In the genomic region with DNA sequence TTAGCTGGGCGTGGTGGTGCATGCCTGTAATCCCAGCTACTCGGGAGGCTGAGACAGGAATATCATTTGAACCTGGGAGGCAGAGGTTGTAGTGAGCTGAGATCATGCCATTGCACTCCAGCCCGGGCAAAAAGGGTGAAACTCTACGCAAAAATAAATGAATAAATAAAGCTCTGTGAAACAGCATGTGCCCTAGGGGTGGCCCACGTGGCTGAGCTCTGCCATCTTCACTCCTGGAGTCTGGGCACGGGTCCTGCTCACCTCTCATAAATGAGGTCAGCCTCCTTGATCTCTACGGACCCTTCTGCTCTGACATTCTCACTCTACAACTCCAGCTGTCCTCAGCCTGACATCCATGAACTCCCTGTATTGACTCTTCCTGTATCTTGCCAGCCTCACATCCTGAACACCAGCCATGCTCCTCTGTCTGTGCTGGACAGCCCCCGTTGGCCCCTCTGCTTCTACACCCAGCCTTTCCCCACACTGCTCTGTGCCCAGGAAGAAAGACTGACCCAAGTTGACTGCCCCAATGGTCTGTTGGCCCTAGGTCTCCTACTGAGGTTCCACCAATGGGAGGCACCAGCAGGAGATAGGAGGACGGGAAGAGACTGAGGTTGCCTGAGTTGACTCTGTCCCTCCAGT, we compare ENCODE assay signal across 31 cellular contexts. TPM values are rescaled to one million over a fixed set of nuclear protein-coding genes. Genes with fewer than 3 reads are reported as not detected.
"Had no signal": no experiment of that assay in that cellular context is flagged by ENCODE, and none has a peak within 500 bp of the region (broad histone marks: within the 10 kb centered on the region; RNA-seq: fewer than 3 reads in every experiment).

No MANE protein-coding gene starts in this region.

- ATAC-seq: activated CD8-positive, alpha-beta T cell treated with anti-CD3 and anti-CD28 coated beads for 36 hours; activated T-cell treated with anti-CD3 and anti-CD28 coated beads, Interleukin-2, amount 50 U/mL, for 4 hours; activated T-helper 17 cell treated with anti-CD3 and anti-CD28 coated beads, Interleukin-2, amount 50 U/mL, for 72 hours; effector memory CD8-positive, alpha-beta T cell had no signal

- FAIRE-seq: astrocyte, bronchial epithelial cell, endothelial cell of umbilical vein, frontal cortex had no signal

- DNase-seq: activated CD4-positive, alpha-beta T cell treated with anti-CD3 and anti-CD28 coated beads for 1 hour; activated CD4-positive, alpha-beta T cell treated with anti-CD3 and anti-CD28 coated beads for 4 hours; activated CD4-positive, alpha-beta T cell treated with anti-CD3 and anti-CD28 coated beads, Interleukin-2, amount 10 ng/mL, durations not matched to agents 7 days and 5 days; activated CD4-positive, alpha-beta T cell treated with anti-CD3 and anti-CD28 coated beads, Interleukin-2, amount 50 U/mL, for 4 hours; activated CD4-positive, CD25-positive, alpha-beta regulatory T cell; activated CD8-positive, alpha-beta memory T cell treated with anti-CD3 and anti-CD28 coated beads for 24 hours; activated CD8-positive, alpha-beta T cell treated with anti-CD3 and anti-CD28 coated beads for 36 hours; activated effector memory CD4-positive, alpha-beta T cell treated with Interleukin-2 at 50 U/mL for 16 hours; activated gamma-delta T cell treated with Interleukin-2 at 50 U/mL for 16 hours; activated naive CD4-positive, alpha-beta T cell treated with anti-CD3 and anti-CD28 coated beads, Interleukin-2, amount 50 U/mL, for 16 hours; activated naive CD4-positive, alpha-beta T cell treated with Interleukin-2 at 50 U/mL for 16 hours; activated T-cell treated with anti-CD3 and anti-CD28 coated beads, Interleukin-2, amount 50 U/mL, for 4 hours; amniotic stem cell; anterior cingulate cortex; brain microvascular endothelial cell; dorsolateral prefrontal cortex; effector memory CD8-positive, alpha-beta T cell; esophagus squamous epithelium; head of caudate nucleus; T-helper 2 cell had no signal

- H3K27me3 ChIP-seq: brain microvascular endothelial cell, dorsolateral prefrontal cortex, esophagus squamous epithelium had no signal

- H3K4me3 Mint-ChIP-seq: activated CD4-positive, alpha-beta T cell treated with anti-CD3 and anti-CD28 coated beads, Interleukin-2, amount 10 ng/mL, durations not matched to agents 7 days and 5 days; activated CD8-positive, alpha-beta T cell treated with anti-CD3 and anti-CD28 coated beads for 36 hours; activated naive CD8-positive, alpha-beta T cell; activated T-cell treated with anti-CD3 and anti-CD28 coated beads, Interleukin-2, amount 50 U/mL, for 4 hours; activated T-helper 17 cell treated with anti-CD3 and anti-CD28 coated beads, Interleukin-2, amount 50 U/mL, for 72 hours; central memory CD8-positive, alpha-beta T cell; dendritic cell treated with granulocyte-macrophage colony-stimulating factor and Interleukin-4, amounts not matched to agents 40 ng/mL and 50 ng/mL, for 4 days; effector memory CD8-positive, alpha-beta T cell had no signal

- H3K9me3 ChIP-seq: esophagus squamous epithelium had no signal

- H3K4me3 ChIP-seq: coronary artery, dorsolateral prefrontal cortex, esophagus squamous epithelium had no signal

- H3K9me3 Mint-ChIP-seq: activated CD4-positive, alpha-beta T cell treated with anti-CD3 and anti-CD28 coated beads, Interleukin-2, amount 10 ng/mL, durations not matched to agents 7 days and 5 days; activated CD8-positive, alpha-beta T cell treated with anti-CD3 and anti-CD28 coated beads for 36 hours; activated T-cell treated with anti-CD3 and anti-CD28 coated beads, Interleukin-2, amount 50 U/mL, for 4 hours; activated T-helper 17 cell treated with anti-CD3 and anti-CD28 coated beads, Interleukin-2, amount 50 U/mL, for 72 hours; central memory CD8-positive, alpha-beta T cell; dendritic cell treated with granulocyte-macrophage colony-stimulating factor and Interleukin-4, amounts not matched to agents 40 ng/mL and 50 ng/mL, for 4 days; effector memory CD8-positive, alpha-beta T cell had no signal

- H3K27ac Mint-ChIP-seq: activated CD4-positive, alpha-beta T cell treated with anti-CD3 and anti-CD28 coated beads, Interleukin-2, amount 10 ng/mL, durations not matched to agents 7 days and 5 days; activated CD8-positive, alpha-beta T cell treated with anti-CD3 and anti-CD28 coated beads for 36 hours; activated naive CD8-positive, alpha-beta T cell; activated T-helper 17 cell treated with anti-CD3 and anti-CD28 coated beads, Interleukin-2, amount 50 U/mL, for 72 hours; dendritic cell treated with granulocyte-macrophage colony-stimulating factor and Interleukin-4, amounts not matched to agents 40 ng/mL and 50 ng/mL, for 4 days; effector memory CD8-positive, alpha-beta T cell had no signal

- H3K27ac ChIP-seq: brain microvascular endothelial cell, coronary artery, dorsolateral prefrontal cortex, epithelial cell of prostate, esophagus squamous epithelium had no signal

- H3K4me1 Mint-ChIP-seq: activated T-helper 17 cell treated with anti-CD3 and anti-CD28 coated beads, Interleukin-2, amount 50 U/mL, for 72 hours; central memory CD8-positive, alpha-beta T cell had no signal

- H3K36me3 Mint-ChIP-seq: activated naive CD8-positive, alpha-beta T cell had no signal

- H3K27me3 Mint-ChIP-seq: activated CD8-positive, alpha-beta T cell treated with anti-CD3 and anti-CD28 coated beads for 36 hours; activated naive CD8-positive, alpha-beta T cell; activated T-helper 17 cell treated with anti-CD3 and anti-CD28 coated beads, Interleukin-2, amount 50 U/mL, for 72 hours; central memory CD8-positive, alpha-beta T cell had no signal

- H3K36me3 ChIP-seq: brain microvascular endothelial cell, esophagus squamous epithelium had no signal

RNA-seq across cellular contexts. Expression of gene CPNE5, which starts 21.9 kb away (rescaled TPM):
- total RNA-seq: bronchial epithelial cell, fibroblast of lung had no signal
